ENCODE assay signal across 7 cellular contexts in genomic region chr4:3904264-3904955, GRCh38.
DNase-seq lines count a peak whose midpoint lies in the region; TF ChIP-seq lines count a peak whose summit lies in the region.
"Not testable (repeated sequence)": the region's sequence is repeated elsewhere in the genome, so short reads cannot be mapped to it uniquely, and the experiment has no call there.

No MANE protein-coding gene starts in this region.

- not testable (repeated sequence) for H3K4me3 ChIP-seq in AG10803 (ENCODE audit: low read length); MM.1S (ENCODE audit: low read length); astrocyte of the spinal cord (ENCODE audit: low read depth, low read length); lower leg skin (ENCODE audit: low read depth, poor library complexity, severe bottlenecking); skeletal muscle cell (ENCODE audit: low read depth, low read length)

- H3K9me2 ChIP-seq in MM.1S (replicated peaks; ENCODE audit: insufficient read depth, low read length), result not testable (repeated sequence)

- not testable (repeated sequence) for H3K27ac ChIP-seq in MM.1S (ENCODE audit: low read length)

- DNase-seq in AG10803 (ENCODE audit: low read depth), result peak; percentile 78
- peak; percentile 27 for DNase-seq in HCEC 1CT
- DNase-seq in MM.1S, result not testable (repeated sequence)
- peak; percentile 14 for DNase-seq in astrocyte of the spinal cord (ENCODE audit: low read depth, low spot score)
- peak; percentile 75 for DNase-seq in fibroblast of peridontal ligament (ENCODE audit: extremely low read depth)
- DNase-seq in lower leg skin (ENCODE audit: low spot score in 2 of 2), result peak; percentile 40 to 73
- peak; percentile 56 for DNase-seq in skeletal muscle cell (ENCODE audit: low read depth)

- not testable (repeated sequence) for H4K20me1 ChIP-seq in MM.1S (ENCODE audit: insufficient read depth, low read length)

- not testable (repeated sequence) for H3K36me3 ChIP-seq in MM.1S (replicated peaks; ENCODE audit: insufficient read depth, low read length)

- not testable (repeated sequence) for H3K79me2 ChIP-seq in MM.1S (ENCODE audit: low read length)

- in situ Hi-C loops in astrocyte of the spinal cord (cut with HindIII; ENCODE audit: low sequenced_read_pairs), result not testable (repeated sequence)

- not testable (repeated sequence) for H3F3A ChIP-seq in MM.1S (ENCODE audit: insufficient read depth, low read length)

- 56 to 57% methylated on average over 15 of the region's 15 CpGs for WGBS in lower leg skin, 2 donors

- H3K9me3 ChIP-seq in MM.1S (replicated peaks; ENCODE audit: insufficient read depth, low read length), result not testable (repeated sequence)

- H3K27me3 ChIP-seq in MM.1S (replicated peaks; ENCODE audit: insufficient read depth, low read length), result not testable (repeated sequence)

- H3K4me2 ChIP-seq in MM.1S (ENCODE audit: low read depth, low read length), result peak overlapping the region; percentile 24; the same call in 1 of the 2 replicates

- not testable (repeated sequence) for H3K9ac ChIP-seq in MM.1S (ENCODE audit: low read length)

- not testable (repeated sequence) for TF ChIP-seq CTCF in AG10803 (conservative IDR thresholded peaks at IDR 0.05; ENCODE audit: low read length); MM.1S (IDR thresholded peaks at IDR 0.05; ENCODE audit: low read length); astrocyte of the spinal cord (IDR thresholded peaks at IDR 0.05; ENCODE audit: low read depth, low read length); lower leg skin (IDR thresholded peaks at IDR 0.05)

- TF ChIP-seq POLR2A in lower leg skin (IDR thresholded peaks at IDR 0.05), result not testable (repeated sequence)

- H3K4me1 ChIP-seq in MM.1S (ENCODE audit: low read length), result not testable (repeated sequence)

- intact Hi-C loops in lower leg skin (cut with DNase I; ENCODE audit: low total_unique reads), result not testable (repeated sequence)

- not testable (repeated sequence) for H2AFZ ChIP-seq in MM.1S (ENCODE audit: low read length)
